Comparison of ENCODE assay signal across 19 cellular contexts in the genomic region with DNA sequence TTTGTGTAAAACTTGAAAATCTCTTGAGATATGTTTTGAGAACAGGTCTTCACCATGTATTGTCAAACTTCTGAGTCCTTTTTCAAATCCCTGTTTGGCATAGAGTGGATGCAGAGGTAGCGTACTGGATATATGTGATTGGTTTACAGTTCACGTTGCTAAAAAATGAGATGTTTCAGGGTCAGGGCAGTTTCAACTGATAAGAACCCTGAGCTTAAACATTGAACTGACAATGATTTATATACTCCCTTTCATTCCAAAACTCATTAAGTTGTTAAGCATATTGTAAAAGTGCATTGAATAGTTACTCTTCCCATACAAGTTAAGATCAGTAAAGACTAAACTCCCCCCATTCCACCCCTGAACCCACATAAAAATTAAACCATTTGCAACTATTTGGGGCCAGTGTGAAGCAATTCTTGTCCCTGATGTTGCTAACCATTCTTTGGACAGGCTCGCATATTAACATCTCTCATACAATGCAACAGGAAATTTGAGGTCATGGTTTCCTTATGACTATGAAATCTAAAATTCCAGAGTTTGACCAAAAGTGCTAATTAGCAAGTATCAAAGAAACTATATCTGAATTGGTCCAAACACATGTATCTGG.
DNase-seq lines count a peak whose midpoint lies in the region; ATAC-seq and TF ChIP-seq lines count a peak whose summit lies in the region.
"Had no signal": no experiment of that assay in that cellular context is flagged by ENCODE, and none has a peak within 500 bp of the region (broad histone marks: within the 10 kb centered on the region; RNA-seq: fewer than 3 reads in every experiment).

No MANE protein-coding gene starts in this region.

- no peaks in the 10 kb centered on the region for H3K9me3 Mint-ChIP-seq in immature natural killer cell
- H3K9me3 Mint-ChIP-seq: CD4-positive, alpha-beta T cell had no signal

- intact Hi-C loops in left ventricle myocardium inferior (cut with micrococcal nuclease), result no loop called here
- intact Hi-C loops in Right ventricle myocardium superior (cut with DNase I), result no loop called here
- intact Hi-C loops in mucosa of descending colon (cut with DNase I, micrococcal nuclease), result no loop called here
- intact Hi-C loops in aorta (cut with DNase I), result no loop called here

- no peak for DNase-seq in left ventricle myocardium inferior
- DNase-seq in Right ventricle myocardium superior, result no peak
- peak; percentile 0 for DNase-seq in astrocyte of the cerebellum (ENCODE audit: low read depth)
- DNase-seq in mucosa of descending colon, result no peak
- DNase-seq in aorta, result no peak
- no peak for DNase-seq in immature natural killer cell
- no peak for DNase-seq in midbrain (lab: John Stamatoyannopoulos, UW)
- DNase-seq: BE2C; CD4-positive, alpha-beta T cell; DMS53; EL; KG1; NCI-H1694 treated with DMSO at 0.1 percent for 48 hours; SK-N-SH had no signal

- H3K27me3 ChIP-seq in left ventricle myocardium inferior (ENCODE audit: low read depth) (no peaks in the 10 kb centered on the region), aorta (ENCODE audit: control insufficient read depth in 1 of 2, insufficient read depth in 2 of 2, low read length in 1 of 2) (peaks cover 0 to 1% of the 10 kb centered on the region in 2 donors)
- H3K27me3 ChIP-seq: BE2C had no signal

- no peaks in the 10 kb centered on the region for H3K4me1 ChIP-seq in left ventricle myocardium inferior
- peaks cover 5% of the 10 kb centered on the region for H3K4me1 ChIP-seq in mucosa of descending colon (ENCODE audit: low read depth)
- H3K4me1 ChIP-seq in aorta (ENCODE audit: control insufficient read depth in 1 of 2, insufficient read depth in 2 of 2, low read length in 2 of 2), result no peaks in the 10 kb centered on the region
- H3K4me1 ChIP-seq: BE2C had no signal

- no peak overlapping the region for H3K4me3 Mint-ChIP-seq in immature natural killer cell
- H3K4me3 Mint-ChIP-seq: CD4-positive, alpha-beta T cell had no signal

- no peak overlapping the region for H3K4me3 ChIP-seq in left ventricle myocardium inferior
- H3K4me3 ChIP-seq in astrocyte of the cerebellum (ENCODE audit: low read depth, low read length), result no peak overlapping the region
- H3K4me3 ChIP-seq in mucosa of descending colon, result no peak overlapping the region
- no peak overlapping the region for H3K4me3 ChIP-seq in aorta (ENCODE audit: low read length in 2 of 2)

- peaks cover under 1 to 3% (median 3%) of the 10 kb centered on the region in 3 donors for H3K27me3 Mint-ChIP-seq in immature natural killer cell (ENCODE audit: low read depth in 3 of 3)
- H3K27me3 Mint-ChIP-seq: CD4-positive, alpha-beta T cell had no signal

- H3K27ac ChIP-seq in left ventricle myocardium inferior (replicated peaks), result peak overlapping the region; percentile 21
- no peak overlapping the region for H3K27ac ChIP-seq in aorta (ENCODE audit: low read depth in 1 of 2, low read length in 2 of 2)

- H3K36me3 ChIP-seq in left ventricle myocardium inferior (no peaks in the 10 kb centered on the region), mucosa of descending colon (ENCODE audit: low read depth) (no peaks in the 10 kb centered on the region), aorta (ENCODE audit: control insufficient read depth in 1 of 2, insufficient read depth in 2 of 2, low read length in 1 of 2) (no peaks in the 10 kb centered on the region)
- H3K36me3 ChIP-seq: BE2C had no signal

- H3K9me3 ChIP-seq in left ventricle myocardium inferior (replicated peaks) (peaks cover 8% of the 10 kb centered on the region), mucosa of descending colon (no peaks in the 10 kb centered on the region), aorta (ENCODE audit: control insufficient read depth, low read length) (no peaks in the 10 kb centered on the region)
- H3K9me3 ChIP-seq: BE2C, Caco-2, SK-N-SH had no signal

- ATAC-seq in Right ventricle myocardium superior (ENCODE audit: poor library complexity) (no peak), mucosa of descending colon (peak; percentile 68), aorta (ENCODE audit: low FRiP score) (peak; percentile 69), HG03342 (IDR thresholded peaks at IDR 0.05; ENCODE audit: unreplicated experiment) (no peak)
- ATAC-seq: HepG2, Panc1, Right ventricle myocardium inferior had no signal

- no peak overlapping the region for H3K27ac Mint-ChIP-seq in immature natural killer cell
- H3K27ac Mint-ChIP-seq: CD4-positive, alpha-beta T cell had no signal

- H3K36me3 Mint-ChIP-seq in immature natural killer cell, result peaks cover 0 to 3% (median under 1%) of the 10 kb centered on the region in 3 donors

- 60 to 65% methylated on average over 3 of the region's 3 CpGs for WGBS in aorta, 2 donors

- TF ChIP-seq CTCF in left ventricle myocardium inferior (IDR thresholded peaks at IDR 0.05; ENCODE audit: borderline replicate concordance), result no peak
- TF ChIP-seq CTCF in astrocyte of the cerebellum (IDR thresholded peaks at IDR 0.05; ENCODE audit: low read depth, low read length, missing control alignments), result no peak
- TF ChIP-seq CTCF in mucosa of descending colon (IDR thresholded peaks at IDR 0.05), result no peak

- in situ Hi-C loops in astrocyte of the cerebellum (cut with HindIII; ENCODE audit: low sequenced_read_pairs), result no loop called here

- peaks cover 4 to 7% of the 10 kb centered on the region in 2 donors for H3K4me1 Mint-ChIP-seq in immature natural killer cell

Comparison
In these comparisons a context has a peak if more than half of its experiments do, and no peak if none do; other contexts are left out.
1. ATAC-seq: peak in mucosa of descending colon (single experiment) and aorta (single experiment); none in Right ventricle myocardium superior (single experiment) and HG03342 (single experiment).